Comparison of ENCODE assay signal across 10 cellular contexts in the genomic region with DNA sequence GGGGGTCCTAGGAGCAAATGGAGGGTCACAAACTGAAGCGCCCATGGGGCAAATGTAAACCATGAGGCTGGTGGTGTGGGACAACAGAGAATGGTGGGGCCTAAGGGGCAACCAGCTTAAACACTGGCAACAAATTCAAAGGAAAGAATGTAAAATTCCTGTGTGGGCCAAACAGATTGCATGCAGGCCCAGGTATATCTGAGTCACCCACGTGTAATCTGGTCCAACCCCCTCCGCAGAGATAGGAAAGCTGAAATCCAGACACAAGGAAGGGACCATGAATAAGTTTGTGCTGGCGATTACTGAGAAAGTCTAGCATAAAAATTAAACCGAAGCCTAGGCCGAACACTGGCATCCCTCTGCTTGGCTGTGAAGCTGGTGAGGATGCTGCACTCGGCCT.
DNase-seq lines count a peak whose midpoint lies in the region; ATAC-seq and TF ChIP-seq lines count a peak whose summit lies in the region.
"Had no signal": no experiment of that assay in that cellular context is flagged by ENCODE, and none has a peak within 500 bp of the region (broad histone marks: within the 10 kb centered on the region; RNA-seq: fewer than 3 reads in every experiment).

No MANE protein-coding gene starts in this region.

- no peak overlapping the region for H3K4me3 ChIP-seq in BLaER1
- H3K4me3 ChIP-seq in skeletal muscle satellite cell (ENCODE audit: low read length), result no peak overlapping the region
- H3K4me3 ChIP-seq: psoas muscle had no signal

- H4K20me1 ChIP-seq in BLaER1, result peaks cover 27% of the 10 kb centered on the region

- H3K27me3 ChIP-seq in BLaER1, result no peaks in the 10 kb centered on the region
- no peaks in the 10 kb centered on the region for H3K27me3 ChIP-seq in foreskin keratinocyte
- H3K27me3 ChIP-seq in skeletal muscle satellite cell (ENCODE audit: control insufficient read depth, insufficient read depth, low read length), result no peaks in the 10 kb centered on the region

- H3K9me3 ChIP-seq in BLaER1 (no peaks in the 10 kb centered on the region), skeletal muscle satellite cell (replicated peaks; ENCODE audit: low read length) (no peaks in the 10 kb centered on the region)
- H3K9me3 ChIP-seq: psoas muscle had no signal

- ATAC-seq in foreskin keratinocyte, result peak; percentile 74
- no peak for ATAC-seq in GM18868 (IDR thresholded peaks at IDR 0.05; ENCODE audit: unreplicated experiment)
- ATAC-seq in HG03175 (IDR thresholded peaks at IDR 0.05; ENCODE audit: unreplicated experiment), result no peak

- peaks cover 12% of the 10 kb centered on the region; the same call in 1 of the 2 replicates for H3K36me3 ChIP-seq in BLaER1
- no peaks in the 10 kb centered on the region for H3K36me3 ChIP-seq in skeletal muscle satellite cell (ENCODE audit: insufficient read depth, low read length)

- CTCF ChIA-PET in RWPE1 (lab: Yijun Ruan, JAX), result interaction anchor here (0.8 kb wide), 1 partner anchor 124 kb away, joined by 5 read pairs; no protein-coding TSS in a partner anchor

- POLR2A ChIA-PET in RWPE1 (lab: Yijun Ruan, JAX; ENCODE audit: low non-redundant PET), result interaction anchor here (0.6 to 1.2 kb wide), 2 partner anchors 16 to 115 kb away, joined by 3 to 5 read pairs; no protein-coding TSS in a partner anchor

- no peak for TF ChIP-seq CTCF in RWPE1 (conservative IDR thresholded peaks at IDR 0.05; ENCODE audit: low read depth)
- TF ChIP-seq CTCF in foreskin keratinocyte (conservative IDR thresholded peaks at IDR 0.05), result no peak

- peaks cover 73% of the 10 kb centered on the region for H3K4me1 ChIP-seq in BLaER1
- H3K4me1 ChIP-seq in foreskin keratinocyte, result peaks cover 38% of the 10 kb centered on the region
- H3K4me1 ChIP-seq in skeletal muscle satellite cell (ENCODE audit: control insufficient read depth, insufficient read depth, low read length), result peaks cover 72% of the 10 kb centered on the region

- H3K4me2 ChIP-seq in BLaER1 (peak overlapping the region; percentile 59), skeletal muscle satellite cell (ENCODE audit: low read length) (no peak overlapping the region)

- DNase-seq in RWPE1 (ENCODE audit: low spot score) (peak; percentile 89), foreskin keratinocyte (peak; percentile 77 to 85), NOMO-1 treated with dmso at 0.1 percent for 144 hours (lab: John Stamatoyannopoulos, UW; ENCODE audit: unreplicated experiment) (no peak)
- no peak for DNase-seq in NK-92 treated with Interleukin-12 subunit alpha and Interleukin-12 subunit beta, amount 100 ng/mL, for 24 hours (lab: John Stamatoyannopoulos, UW)
- DNase-seq: NCI-H1417 treated with DMSO at 0.1 percent for 48 hours had no signal

- H3K27ac ChIP-seq in BLaER1 (peak overlapping the region; percentile 44; the same call in 1 of the 2 replicates), RWPE1 (peak overlapping the region; percentile 99), foreskin keratinocyte (peak overlapping the region; percentile 80)
- H3K27ac ChIP-seq: psoas muscle had no signal

- H3K9ac ChIP-seq in BLaER1, result no peak overlapping the region
- H3K9ac ChIP-seq in skeletal muscle satellite cell (ENCODE audit: low read depth, low read length), result peak overlapping the region; percentile 58

Comparison
In these comparisons a context has a peak if more than half of its experiments do, and no peak if none do; other contexts are left out.
1. H3K27ac ChIP-seq: peak in every context shown above with its lines; median percentile 99 in RWPE1; 80 in foreskin keratinocyte; 44 in BLaER1.
2. DNase-seq: peak in RWPE1 (single experiment) and foreskin keratinocyte (2 of 2); none in NK-92 treated with Interleukin-12 subunit alpha and Interleukin-12 subunit beta, amount 100 ng/mL, for 24 hours (single experiment) and NOMO-1 treated with dmso at 0.1 percent for 144 hours (single experiment).